Comparison of ENCODE assay signal across 10 cellular contexts in the genomic region with DNA sequence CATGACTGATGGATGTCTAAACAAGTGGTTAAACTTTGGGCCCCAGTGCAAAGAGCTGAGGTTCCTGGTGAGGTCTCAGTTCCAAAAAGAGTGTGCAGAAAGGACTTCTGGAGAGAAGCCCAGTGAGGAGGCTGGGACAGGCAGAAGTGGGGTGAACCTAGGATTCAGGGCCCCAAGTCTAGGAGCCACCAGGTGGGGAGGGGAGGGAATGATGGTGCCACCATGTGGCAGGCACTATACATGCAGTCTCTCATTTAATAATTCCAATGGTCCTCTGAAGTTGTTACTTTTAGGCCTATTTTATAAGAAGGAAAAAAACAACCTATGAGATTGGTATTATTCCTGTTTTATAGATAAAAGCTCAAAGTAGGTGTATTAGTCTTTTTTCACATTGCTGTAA.
DNase-seq lines count a peak whose midpoint lies in the region; ATAC-seq and TF ChIP-seq lines count a peak whose summit lies in the region.
"Had no signal": no experiment of that assay in that cellular context is flagged by ENCODE, and none has a peak within 500 bp of the region (broad histone marks: within the 10 kb centered on the region; RNA-seq: fewer than 3 reads in every experiment).

No MANE protein-coding gene starts in this region.

- H3K79me2 ChIP-seq in SU-DHL-6 (ENCODE audit: insufficient read depth, low read length) (no peaks in the 10 kb centered on the region), neural progenitor cell (ENCODE audit: low read depth) (no peaks in the 10 kb centered on the region)

- H3K4me2 ChIP-seq in SU-DHL-6 (ENCODE audit: low read depth, low read length, poor library complexity, severe bottlenecking) (no peak overlapping the region), neural progenitor cell (no peak overlapping the region)

- DNase-seq in GM13977 (ENCODE audit: low spot score) (peak; percentile 39), neural progenitor cell (ENCODE audit: low spot score) (no peak), D341Med (ENCODE audit: low spot score) (no peak), kidney tubule cell (ENCODE audit: low spot score) (no peak)
- DNase-seq: gastrocnemius medialis, NCI-H446, upper lobe of left lung had no signal

- H3F3A ChIP-seq in SU-DHL-6 (ENCODE audit: insufficient read depth), result no peaks in the 10 kb centered on the region
- H3F3A ChIP-seq in neural progenitor cell (ENCODE audit: low read depth), result no peaks in the 10 kb centered on the region

- no peaks in the 10 kb centered on the region for H3K4me1 Mint-ChIP-seq in neural progenitor cell

- TF ChIP-seq CTCF in GM13977 (IDR thresholded peaks at IDR 0.05; ENCODE audit: extremely low read depth, insufficient read depth, missing control alignments) (peak; percentile 63), SU-DHL-6 (IDR thresholded peaks at IDR 0.05; ENCODE audit: insufficient read depth, low read length, poor library complexity, severe bottlenecking) (peak; percentile 70), neural progenitor cell (IDR thresholded peaks at IDR 0.05) (peak; percentile 69)

- no peaks in the 10 kb centered on the region for H3K36me3 Mint-ChIP-seq in neural progenitor cell

- no peaks in the 10 kb centered on the region for H3K9me2 ChIP-seq in SU-DHL-6 (replicated peaks; ENCODE audit: insufficient read depth, low read length)

- H3K27me3 Mint-ChIP-seq in neural progenitor cell (ENCODE audit: insufficient read depth, low read depth), result peaks cover 4% of the 10 kb centered on the region

- peak; percentile 65 for ATAC-seq in HG02852 (IDR thresholded peaks at IDR 0.05; ENCODE audit: unreplicated experiment)
- ATAC-seq in GM18517 (IDR thresholded peaks at IDR 0.05; ENCODE audit: unreplicated experiment), result no peak
- ATAC-seq: gastrocnemius medialis had no signal

- H3K4me3 ChIP-seq in SU-DHL-6 (ENCODE audit: insufficient read depth, low read length, poor library complexity, severe bottlenecking) (no peak overlapping the region), neural progenitor cell (no peak overlapping the region)
- H3K4me3 ChIP-seq: gastrocnemius medialis, upper lobe of left lung had no signal

- in situ Hi-C loops in GM13977 (cut with MboI; ENCODE audit: low pct_unique_long_range_greater_than_20kb, low sequenced_read_pairs, unreplicated experiment), result no loop called here

- H3K4me3 Mint-ChIP-seq in neural progenitor cell, result no peak overlapping the region

- no peak overlapping the region for H2AFZ ChIP-seq in SU-DHL-6 (ENCODE audit: low read depth, low read length, severe bottlenecking)
- no peak overlapping the region for H2AFZ ChIP-seq in neural progenitor cell (replicated peaks)

- H3K4me1 ChIP-seq in neural progenitor cell, result no peaks in the 10 kb centered on the region
- H3K4me1 ChIP-seq: gastrocnemius medialis, upper lobe of left lung had no signal

- H3K36me3 ChIP-seq in SU-DHL-6 (ENCODE audit: low read length) (no peaks in the 10 kb centered on the region), neural progenitor cell (no peaks in the 10 kb centered on the region)
- H3K36me3 ChIP-seq: gastrocnemius medialis, upper lobe of left lung had no signal

- H3K27me3 ChIP-seq in SU-DHL-6 (ENCODE audit: low read length) (no peaks in the 10 kb centered on the region), neural progenitor cell (no peaks in the 10 kb centered on the region)
- H3K27me3 ChIP-seq: gastrocnemius medialis, upper lobe of left lung had no signal

- no peaks in the 10 kb centered on the region for H4K20me1 ChIP-seq in SU-DHL-6 (ENCODE audit: low read depth, low read length)
- H4K20me1 ChIP-seq in neural progenitor cell (ENCODE audit: low read depth), result no peaks in the 10 kb centered on the region

- H3K27ac ChIP-seq in SU-DHL-6 (ENCODE audit: low read depth, low read length) (no peak overlapping the region), neural progenitor cell (no peak overlapping the region)
- H3K27ac ChIP-seq: gastrocnemius medialis, upper lobe of left lung had no signal

- H3K27ac Mint-ChIP-seq in neural progenitor cell, result no peak overlapping the region

- H3K9ac ChIP-seq in SU-DHL-6 (ENCODE audit: low read length) (no peak overlapping the region), neural progenitor cell (no peak overlapping the region)

- H3K9me3 ChIP-seq in SU-DHL-6 (ENCODE audit: insufficient read depth, low read length), result no peaks in the 10 kb centered on the region
- no peaks in the 10 kb centered on the region for H3K9me3 ChIP-seq in neural progenitor cell (ENCODE audit: low read depth)
- H3K9me3 ChIP-seq: gastrocnemius medialis, upper lobe of left lung had no signal

- no peaks in the 10 kb centered on the region for H3K9me3 Mint-ChIP-seq in neural progenitor cell
